In the genomic region with DNA sequence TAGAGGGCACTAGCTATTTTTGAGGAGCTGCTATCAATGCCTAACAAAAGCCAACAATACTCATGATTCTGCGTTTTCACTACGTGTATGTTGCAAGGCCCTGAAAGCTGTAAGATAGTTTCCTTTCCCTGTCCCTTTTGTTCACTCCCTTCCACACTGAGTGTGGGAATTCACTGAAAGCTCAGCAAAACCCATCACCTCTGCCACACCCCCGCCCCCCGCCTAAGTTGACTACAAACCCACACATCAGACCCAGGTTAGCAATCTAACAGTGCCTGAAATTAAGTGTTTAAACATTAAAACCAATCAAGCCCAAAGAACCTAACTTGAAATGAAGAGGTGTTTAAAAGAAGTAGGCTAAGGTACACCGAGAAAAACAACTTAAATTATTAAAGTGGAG, we compare ENCODE assay signal across 1 cellular context.
TF ChIP-seq lines count a peak whose summit lies in the region.

No MANE protein-coding gene starts in this region.

TF ChIP-seq in H1, 55 proteins besides CTCF, POLR2A, EP300 and RAD21:
- TF ChIP-seq SP1 (IDR thresholded peaks at IDR 0.05; ENCODE audit: low read depth, low read length) (no peak), ZNF274 (IDR thresholded peaks at IDR 0.05; ENCODE audit: borderline replicate concordance, extremely low read depth, low read length) (no peak), SUZ12 (IDR thresholded peaks at IDR 0.05; ENCODE audit: low read length) (no peak), TAF7 (optimal IDR thresholded peaks at IDR 0.05; ENCODE audit: borderline replicate concordance, low read depth, low read length) (no peak), BRCA1 (IDR thresholded peaks at IDR 0.05; ENCODE audit: low read depth, low read length) (no peak), RXRA (IDR thresholded peaks at IDR 0.05; ENCODE audit: insufficient read depth, low read depth, low read length) (no peak), EZH2 (IDR thresholded peaks at IDR 0.05; ENCODE audit: low read depth, low read length, severe bottlenecking) (no peak), HDAC2 (IDR thresholded peaks at IDR 0.05; ENCODE audit: borderline replicate concordance in 1 of 2, low read depth in 2 of 2, low read length in 2 of 2) (no peak), SP4 (IDR thresholded peaks at IDR 0.05; ENCODE audit: low read length) (no peak), CBX5 (IDR thresholded peaks at IDR 0.05; ENCODE audit: low read depth, low read length) (no peak), CTBP2 (IDR thresholded peaks at IDR 0.05; ENCODE audit: borderline replicate concordance, insufficient read depth, insufficient read length, low read length) (no peak)
- TF ChIP-seq, protein P1, sequence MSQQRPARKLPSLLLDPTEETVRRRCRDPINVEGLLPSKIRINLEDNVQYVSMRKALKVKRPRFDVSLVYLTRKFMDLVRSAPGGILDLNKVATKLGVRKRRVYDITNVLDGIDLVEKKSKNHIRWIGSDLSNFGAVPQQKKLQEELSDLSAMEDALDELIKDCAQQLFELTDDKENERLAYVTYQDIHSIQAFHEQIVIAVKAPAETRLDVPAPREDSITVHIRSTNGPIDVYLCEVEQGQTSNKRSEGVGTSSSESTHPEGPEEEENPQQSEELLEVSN (IDR thresholded peaks at IDR 0.05): no peak
